Comparison of ENCODE assay signal across 17 cellular contexts in the genomic region with DNA sequence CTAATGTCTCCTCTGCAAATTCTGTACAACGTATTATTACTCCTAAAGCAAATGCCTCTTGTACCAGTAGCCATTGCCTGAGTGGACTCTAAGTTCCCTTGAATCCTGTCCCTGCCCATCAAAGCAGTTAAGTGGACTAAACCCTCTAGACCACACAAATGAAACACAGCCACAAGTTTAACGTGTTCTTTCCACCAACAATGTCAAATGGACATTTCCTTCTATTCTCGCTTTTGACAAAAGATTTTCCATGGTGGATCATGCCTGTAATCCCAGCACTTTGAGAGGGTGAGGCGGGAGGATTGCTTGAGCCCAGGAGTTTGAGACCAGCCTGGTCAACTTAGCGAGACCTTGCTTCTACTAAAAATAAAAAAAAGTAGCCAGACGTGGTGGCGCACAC. TPM values are rescaled to one million over a fixed set of nuclear protein-coding genes. Genes with fewer than 3 reads are reported as not detected.
DNase-seq lines count a peak whose midpoint lies in the region; ATAC-seq and TF ChIP-seq lines count a peak whose summit lies in the region.
"Had no signal": no experiment of that assay in that cellular context is flagged by ENCODE, and none has a peak within 500 bp of the region (broad histone marks: within the 10 kb centered on the region; RNA-seq: fewer than 3 reads in every experiment).

No MANE protein-coding gene starts in this region.

- intact Hi-C loops in activated CD4-positive, alpha-beta T cell treated with anti-CD3 and anti-CD28 coated beads, Interleukin-2, amount 10 ng/mL, durations not matched to agents 24 days and 14 days (cut with micrococcal nuclease): loop anchor here (2.0 kb wide), 1 partner anchor 15 kb away; a partner anchor contains a TSS

- H3K4me2 ChIP-seq in OCI-LY1 (ENCODE audit: low read length): no peak overlapping the region; the same call in 1 of the 2 replicates

- ATAC-seq in activated naive CD8-positive, alpha-beta T cell treated with anti-CD3 and anti-CD28 coated beads, Interleukin-2, amount 50 U/mL, for 24 hours: no peak
- ATAC-seq: sciatic nerve had no signal

- H3K9ac ChIP-seq in OCI-LY1 (ENCODE audit: low read length): no peak overlapping the region

- H3K36me3 ChIP-seq in OCI-LY1 (ENCODE audit: insufficient read depth, low read length) (peaks cover 36% of the 10 kb centered on the region), neutrophil (no peaks in the 10 kb centered on the region)
- H3K36me3 ChIP-seq: tibial nerve had no signal

- H3K36me3 Mint-ChIP-seq in activated CD4-positive, alpha-beta T cell treated with anti-CD3 and anti-CD28 coated beads, Interleukin-2, amount 10 ng/mL, durations not matched to agents 24 days and 14 days (ENCODE audit: low read depth): peaks cover 24% of the 10 kb centered on the region
- H3K36me3 Mint-ChIP-seq in activated naive CD8-positive, alpha-beta T cell treated with anti-CD3 and anti-CD28 coated beads, Interleukin-2, amount 50 U/mL, for 24 hours (ENCODE audit: low read depth): peaks cover 5% of the 10 kb centered on the region

- peak overlapping the region; percentile 77 for H3K27ac ChIP-seq in OCI-LY1 (ENCODE audit: low read depth, low read length, poor library complexity, severe bottlenecking)
- peak overlapping the region; percentile 70 for H3K27ac ChIP-seq in neutrophil

- no peak overlapping the region for H3K4me3 Mint-ChIP-seq in activated CD4-positive, alpha-beta T cell treated with anti-CD3 and anti-CD28 coated beads, Interleukin-2, amount 10 ng/mL, durations not matched to agents 24 days and 14 days
- H3K4me3 Mint-ChIP-seq in activated naive CD8-positive, alpha-beta T cell treated with anti-CD3 and anti-CD28 coated beads, Interleukin-2, amount 50 U/mL, for 24 hours: peak overlapping the region; percentile 62

- H3K9me3 Mint-ChIP-seq in activated CD4-positive, alpha-beta T cell treated with anti-CD3 and anti-CD28 coated beads, Interleukin-2, amount 10 ng/mL, durations not matched to agents 24 days and 14 days: no peaks in the 10 kb centered on the region
- H3K9me3 Mint-ChIP-seq in activated naive CD8-positive, alpha-beta T cell treated with anti-CD3 and anti-CD28 coated beads, Interleukin-2, amount 50 U/mL, for 24 hours: no peaks in the 10 kb centered on the region

- H3K9me3 ChIP-seq in OCI-LY1 (ENCODE audit: low read length) (no peaks in the 10 kb centered on the region), neutrophil (no peaks in the 10 kb centered on the region)
- H3K9me3 ChIP-seq: BLaER1 treated with 17β-estradiol and CSF1 and Interleukin-3, amounts not matched to agents 10 nM and 100 nM; tibial nerve had no signal

- TF ChIP-seq CTCF in OCI-LY1 (IDR thresholded peaks at IDR 0.05; ENCODE audit: low read length) (no peak), neutrophil (IDR thresholded peaks at IDR 0.05) (no peak)

- H3K9me2 ChIP-seq in OCI-LY1 (ENCODE audit: low read depth, low read length): no peaks in the 10 kb centered on the region

- no peaks in the 10 kb centered on the region for H3K27me3 Mint-ChIP-seq in activated CD4-positive, alpha-beta T cell treated with anti-CD3 and anti-CD28 coated beads, Interleukin-2, amount 10 ng/mL, durations not matched to agents 24 days and 14 days
- H3K27me3 Mint-ChIP-seq in activated naive CD8-positive, alpha-beta T cell treated with anti-CD3 and anti-CD28 coated beads, Interleukin-2, amount 50 U/mL, for 24 hours: no peaks in the 10 kb centered on the region

- peaks cover 3% of the 10 kb centered on the region; the same call in 1 of the 2 replicates for H3F3A ChIP-seq in OCI-LY1 (ENCODE audit: insufficient read depth, low read length)

- no peak for DNase-seq in activated CD4-positive, alpha-beta T cell treated with anti-CD3 and anti-CD28 coated beads, Interleukin-2, amount 10 ng/mL, durations not matched to agents 24 days and 14 days
- no peak for DNase-seq in activated CD4-positive, alpha-beta T cell treated with anti-CD3 and anti-CD28 coated beads for 4 hours
- no peak for DNase-seq in activated naive CD8-positive, alpha-beta T cell treated with anti-CD3 and anti-CD28 coated beads, Interleukin-2, amount 50 U/mL, for 24 hours
- no peak for DNase-seq in hypothalamus (lab: John Stamatoyannopoulos, UW)
- no peak for DNase-seq in GM19238 (ENCODE audit: insufficient read length, low spot score)
- no peak for DNase-seq in C1 segment of cervical spinal cord (lab: John Stamatoyannopoulos, UW)
- DNase-seq: 8988T, amygdala, cerebellar nuclear complex, NCI-H187 treated with DMSO at 0.1 percent for 48 hours, NCI-H524, occipital lobe had no signal

- H3K4me3 ChIP-seq in OCI-LY1 (ENCODE audit: low read depth, low read length, poor library complexity, severe bottlenecking) (no peak overlapping the region), neutrophil (ENCODE audit: low read depth in 1 of 2, low read length in 1 of 2) (no peak overlapping the region)
- H3K4me3 ChIP-seq: BLaER1 treated with 17β-estradiol and CSF1 and Interleukin-3, amounts not matched to agents 10 nM and 100 nM; tibial nerve had no signal

- H2AFZ ChIP-seq in OCI-LY1 (ENCODE audit: low read length): no peak overlapping the region

- H3K4me1 ChIP-seq in OCI-LY1 (ENCODE audit: insufficient read depth, low read length, severe bottlenecking): peaks cover 95% of the 10 kb centered on the region
- peaks cover 73 to 80% of the 10 kb centered on the region in 2 experiments for H3K4me1 ChIP-seq in neutrophil (ENCODE audit: control insufficient read depth in 1 of 2, insufficient read depth in 1 of 2, low read depth in 1 of 2, low read length in 1 of 2)

- peaks cover 90% of the 10 kb centered on the region for H3K79me2 ChIP-seq in OCI-LY1 (ENCODE audit: insufficient read depth, low read length)

- H4K20me1 ChIP-seq in OCI-LY1 (ENCODE audit: insufficient read depth, low read length): no peaks in the 10 kb centered on the region

- no peaks in the 10 kb centered on the region for H3K27me3 ChIP-seq in OCI-LY1 (ENCODE audit: insufficient read depth, low read length)
- H3K27me3 ChIP-seq in neutrophil: no peaks in the 10 kb centered on the region
- H3K27me3 ChIP-seq: BLaER1 treated with 17β-estradiol and CSF1 and Interleukin-3, amounts not matched to agents 10 nM and 100 nM had no signal

- H3K27ac Mint-ChIP-seq in activated CD4-positive, alpha-beta T cell treated with anti-CD3 and anti-CD28 coated beads, Interleukin-2, amount 10 ng/mL, durations not matched to agents 24 days and 14 days: peak overlapping the region; percentile 86
- peak overlapping the region; percentile 92 for H3K27ac Mint-ChIP-seq in activated naive CD8-positive, alpha-beta T cell treated with anti-CD3 and anti-CD28 coated beads, Interleukin-2, amount 50 U/mL, for 24 hours

- peaks cover 79% of the 10 kb centered on the region for H3K4me1 Mint-ChIP-seq in activated CD4-positive, alpha-beta T cell treated with anti-CD3 and anti-CD28 coated beads, Interleukin-2, amount 10 ng/mL, durations not matched to agents 24 days and 14 days
- peaks cover 95% of the 10 kb centered on the region for H3K4me1 Mint-ChIP-seq in activated naive CD8-positive, alpha-beta T cell treated with anti-CD3 and anti-CD28 coated beads, Interleukin-2, amount 50 U/mL, for 24 hours

RNA-seq across cellular contexts. Expression of a gene that starts 15.9 kb away (rescaled TPM):
- total RNA-seq in activated CD4-positive, alpha-beta T cell treated with anti-CD3 and anti-CD28 coated beads, Interleukin-2, amount 10 ng/mL, durations not matched to agents 24 days and 14 days: 79.7 and 89.9 TPM in 2 replicates
